Comparison of ENCODE assay signal across 8 cellular contexts in the genomic region with DNA sequence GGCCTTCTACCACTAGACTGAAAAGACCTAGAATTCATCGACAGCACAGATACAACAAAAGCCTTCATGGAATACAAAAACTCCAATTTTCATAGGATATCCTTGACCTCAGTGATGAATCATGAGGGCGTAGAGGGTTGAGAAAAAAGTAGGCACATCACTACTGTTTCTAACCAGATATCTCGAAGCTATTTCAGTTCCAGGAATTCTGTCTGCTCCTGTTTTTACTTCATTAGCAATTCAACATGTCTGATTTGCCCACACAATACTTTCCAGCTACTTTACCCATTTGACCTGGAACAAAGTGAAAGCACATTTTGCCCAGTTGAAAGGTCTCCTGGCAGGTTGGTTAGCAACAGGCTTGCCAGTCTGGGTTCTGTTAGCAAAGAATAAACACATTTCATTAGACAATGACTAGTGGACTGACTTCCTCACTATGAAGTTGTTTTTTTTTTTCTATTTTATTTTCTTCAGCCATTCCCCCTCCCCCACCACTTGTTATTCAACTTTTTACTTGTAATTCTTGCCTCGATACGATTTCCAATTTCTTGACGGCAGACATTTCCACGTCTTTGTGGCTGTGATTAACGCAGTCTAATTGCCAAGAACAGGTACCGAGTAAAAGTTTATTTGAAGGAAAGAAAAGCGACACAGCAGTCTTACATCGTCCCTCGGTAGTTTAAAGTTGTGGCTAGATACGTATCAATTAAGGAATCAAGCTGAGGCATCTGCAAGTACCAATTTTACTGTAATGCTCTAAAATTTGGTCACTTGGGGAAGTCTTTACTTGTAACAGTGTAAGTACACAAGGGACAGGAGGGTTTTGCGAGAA. TPM values are rescaled to one million over a fixed set of nuclear protein-coding genes. Genes with fewer than 3 reads are reported as not detected.
DNase-seq lines count a peak whose midpoint lies in the region; ATAC-seq, FAIRE-seq and TF ChIP-seq lines count a peak whose summit lies in the region.

No MANE protein-coding gene starts in this region.

- H4K20me1 ChIP-seq in SU-DHL-6 (ENCODE audit: low read depth, low read length): peaks cover 8% of the 10 kb centered on the region; the same call in 1 of the 2 replicates

- peak overlapping the region; percentile 86 to 93 for H3K27ac ChIP-seq in A549
- peak overlapping the region; percentile 80 for H3K27ac ChIP-seq in SU-DHL-6 (ENCODE audit: low read depth, low read length)
- peak overlapping the region; percentile 42 for H3K27ac ChIP-seq in epithelial cell of prostate

- TF ChIP-seq RAD21 in A549 (conservative IDR thresholded peaks at IDR 0.05 in 1 of 2, IDR thresholded peaks at IDR 0.05 in 1 of 2): no peak; a peak in 1 of 5 replicates

- no peaks in the 10 kb centered on the region for H3K27me3 Mint-ChIP-seq in neural crest cell (ENCODE audit: low read depth)

- DNase-seq in A549 (ENCODE audit: low read depth in 1 of 2, low spot score in 1 of 2): no peak
- DNase-seq in GM12864 (ENCODE audit: low read depth): no peak
- no peak for DNase-seq in epithelial cell of prostate (ENCODE audit: low read depth, low spot score)
- DNase-seq in neural crest cell (ENCODE audit: low read depth, low spot score): no peak
- no peak for DNase-seq in HuH-7 (ENCODE audit: low spot score)

- H3K36me3 ChIP-seq in SU-DHL-6 (ENCODE audit: low read length): no peaks in the 10 kb centered on the region

- H3K27me3 ChIP-seq in SU-DHL-6 (ENCODE audit: low read length): 0 out of 2 replicates have a peak, but pooled peaks cover 2% of the 10 kb centered on the region

- no peak for ATAC-seq in A549
- ATAC-seq in GM19395 (IDR thresholded peaks at IDR 0.05; ENCODE audit: unreplicated experiment): no peak
- ATAC-seq in HG03108 (IDR thresholded peaks at IDR 0.05; ENCODE audit: unreplicated experiment): no peak

- H3K9me2 ChIP-seq in SU-DHL-6 (replicated peaks; ENCODE audit: insufficient read depth, low read length): no peaks in the 10 kb centered on the region

- 0 out of 2 replicates have a peak, but pooled peaks cover 5% of the 10 kb centered on the region for H3K79me2 ChIP-seq in SU-DHL-6 (ENCODE audit: insufficient read depth, low read length)

- no peak for TF ChIP-seq EP300 in A549 (IDR thresholded peaks at IDR 0.05)

- H3K9ac ChIP-seq in SU-DHL-6 (ENCODE audit: low read length): peak overlapping the region; percentile 66

- CTCF ChIA-PET in A549 (lab: Yijun Ruan, JAX): interaction anchor here (0.8 to 1.8 kb wide), 5 partner anchors 13 to 301 kb away, joined by 3 to 7 read pairs (median 4); no protein-coding TSS in a partner anchor

- peak overlapping the region; percentile 85 for H3K4me2 ChIP-seq in A549
- peak overlapping the region; percentile 82 for H3K4me2 ChIP-seq in SU-DHL-6 (ENCODE audit: low read depth, low read length, poor library complexity, severe bottlenecking)

- POLR2A ChIA-PET in A549 (lab: Yijun Ruan, JAX): interaction anchor here (1.1 to 2.1 kb wide), 9 partner anchors 18 to 412 kb away, joined by 3 to 10 read pairs (median 4); partner anchors contain the start of gene AKT3

- TF ChIP-seq CTCF in A549 (IDR thresholded peaks at IDR 0.05): no peak
- no peak for TF ChIP-seq CTCF in GM12864 (IDR thresholded peaks at IDR 0.05; ENCODE audit: low read depth, low read length, missing control alignments)
- no peak for TF ChIP-seq CTCF in SU-DHL-6 (IDR thresholded peaks at IDR 0.05; ENCODE audit: insufficient read depth, low read length, poor library complexity, severe bottlenecking)
- TF ChIP-seq CTCF in neural crest cell (conservative IDR thresholded peaks at IDR 0.05): no peak

- H3K4me3 ChIP-seq in A549 (peak overlapping the region; percentile 79), GM12864 (ENCODE audit: low read depth, low read length) (peak overlapping the region; percentile 92), SU-DHL-6 (ENCODE audit: insufficient read depth, low read length, poor library complexity, severe bottlenecking) (peak overlapping the region; percentile 55)

- peaks cover 17% of the 10 kb centered on the region for H3K4me1 Mint-ChIP-seq in neural crest cell

- H2AFZ ChIP-seq in SU-DHL-6 (ENCODE audit: low read depth, low read length, severe bottlenecking): peak overlapping the region; percentile 94

- H3K36me3 Mint-ChIP-seq in neural crest cell (ENCODE audit: low read depth): no peaks in the 10 kb centered on the region

- H3K27ac Mint-ChIP-seq in neural crest cell (ENCODE audit: unreplicated experiment): peak overlapping the region; percentile 97

- no peaks in the 10 kb centered on the region for H3K9me3 Mint-ChIP-seq in neural crest cell

- H3F3A ChIP-seq in SU-DHL-6 (ENCODE audit: insufficient read depth): peaks cover 21% of the 10 kb centered on the region

- WGBS in A549 (ENCODE audit: missing lambda C conversion rate): 12% methylated on average over 14 of the region's 14 CpGs

- peak overlapping the region; percentile 96 for H3K4me3 Mint-ChIP-seq in neural crest cell

- H3K9me3 ChIP-seq in A549 (no peaks in the 10 kb centered on the region), SU-DHL-6 (ENCODE audit: insufficient read depth, low read length) (no peaks in the 10 kb centered on the region)

- no peak for FAIRE-seq in A549 (lab: Jason Lieb, UNC)

- peaks cover 30% of the 10 kb centered on the region for H3K4me1 ChIP-seq in A549

- TF ChIP-seq POLR2A in A549 (IDR thresholded peaks at IDR 0.05; ENCODE audit: low read length): no peak

TF ChIP-seq in A549, 52 proteins besides CTCF, POLR2A, EP300 and RAD21:
- TF ChIP-seq E2F6 (IDR thresholded peaks at IDR 0.05; ENCODE audit: borderline replicate concordance, low read depth): peak; percentile 8; the same call in 1 of the 2 replicates
- TF ChIP-seq NR3C1 (IDR thresholded peaks at IDR 0.05): no peak
- no peak for TF ChIP-seq FOSL2 (IDR thresholded peaks at IDR 0.05)
- 0 out of 2 replicates have a peak, but pooled peaks have one; percentile 2 for TF ChIP-seq FOSL2 (CRISPR knock-in tag; IDR thresholded peaks at IDR 0.05)
TF ChIP-seq in A549: peak in this region for 2.

RNA-seq across cellular contexts. Expression of gene ZBTB18, which starts 4.0 kb away (rescaled TPM):
- 9.1 and 9.9 TPM in 2 replicates for polyA plus RNA-seq in A549 (2011; rRNA removed)
- 6.1 and 7.1 TPM in 2 replicates for polyA plus RNA-seq in A549 (2012; cell fraction: cytosol; rRNA removed)
- polyA plus RNA-seq in A549 (2012; cell fraction: nucleus; rRNA removed): 8.5 and 11.8 TPM in 2 replicates
- 9.3 to 10.0 TPM (median 9.7 TPM) in 3 replicates for polyA plus RNA-seq in A549 (2017; fragmentation: RNase III; extraction: RNeasy Plus Mini Kit Qiagen cat#74134 plus additional on column Dnase treatment)
- 8.5 and 8.8 TPM in 2 replicates for polyA minus RNA-seq in A549 (2011; rRNA and poly(A)+ RNA removed)
- 29.3 and 30.3 TPM in 2 replicates for total RNA-seq in neural crest cell
